In genomic region chr7:27130540-27131389, GRCh38 we compare ENCODE assay signal across 8 cellular contexts. TPM values are rescaled to one million over a fixed set of nuclear protein-coding genes. Genes with fewer than 3 reads are reported as not detected.
DNase-seq lines count a peak whose midpoint lies in the region; ATAC-seq and TF ChIP-seq lines count a peak whose summit lies in the region.

TSS of gene HOXA4 (minus strand) at chr7:27130757. CDS start at chr7:27130733, 24 bp downstream.

- H3K27me3 Mint-ChIP-seq in WTC11 (ENCODE audit: low read depth) = peaks cover 96% of the 10 kb centered on the region

- in situ Hi-C loops in GM13977 (cut with MboI; ENCODE audit: low pct_unique_long_range_greater_than_20kb, low sequenced_read_pairs, unreplicated experiment) = no loop called here

- peak; percentile 94 for DNase-seq in DMS 273 (lab: John Stamatoyannopoulos, UW; ENCODE audit: unreplicated experiment)
- DNase-seq in WTC11 (ENCODE audit: low spot score) = peak; percentile 86
- peak; percentile 38 to 63 for DNase-seq in cardiac fibroblast (ENCODE audit: low read depth in 2 of 2)
- peak; percentile 97 for DNase-seq in left kidney (ENCODE audit: low read depth, low spot score)
- DNase-seq in stimulated activated CD4-positive, alpha-beta T cell treated with anti-CD3 and anti-CD28 coated beads, Interleukin-2, amount 100 ng/mL, for 24 hours = peak; percentile 72 to 79
- no peak for DNase-seq in GM13977 (ENCODE audit: low spot score)

- CTCF ChIA-PET in WTC11 (lab: Charles Lee) = interaction anchor here (0.9 to 2.6 kb wide), 6 partner anchors 12 to 449 kb away, joined by 3 to 7 read pairs (median 4); partner anchors contain the start of gene HOXA5

- POLR2A ChIA-PET in WTC11 (lab: Charles Lee) = interaction anchor here (0.8 kb wide), 1 partner anchor 258 kb away, joined by 3 read pairs; no protein-coding TSS in a partner anchor

- H3K9me3 Mint-ChIP-seq in WTC11 = no peaks in the 10 kb centered on the region

- H3K27me3 ChIP-seq in KMS-11 (ENCODE audit: insufficient read depth, low read depth) = no peaks in the 10 kb centered on the region

- no peaks in the 10 kb centered on the region; the same call in 1 of the 2 replicates for H3K79me2 ChIP-seq in KMS-11 (ENCODE audit: insufficient read depth, low read depth)

- TF ChIP-seq CTCF in KMS-11 (conservative IDR thresholded peaks at IDR 0.05; ENCODE audit: low read depth, low read length) (no peak), WTC11 (IDR thresholded peaks at IDR 0.05) (no peak), cardiac fibroblast (IDR thresholded peaks at IDR 0.05; ENCODE audit: low read depth, low read length) (no peak), GM13977 (IDR thresholded peaks at IDR 0.05; ENCODE audit: extremely low read depth, insufficient read depth, missing control alignments) (no peak)

- no peak within 1 kb of the TSS for H3K27ac Mint-ChIP-seq in WTC11

- H3K27ac ChIP-seq in KMS-11 = peak within 1 kb of the TSS; percentile 94

- no peaks in the 10 kb centered on the region for H3K36me3 ChIP-seq in KMS-11 (ENCODE audit: insufficient read depth)

- H3K4me1 Mint-ChIP-seq in WTC11 = peaks cover 9% of the 10 kb centered on the region; the same call in 1 of the 2 replicates

- H3K4me3 Mint-ChIP-seq in WTC11 = peak within 1 kb of the TSS; percentile 57

- H3K4me3 ChIP-seq in KMS-11 (IDR thresholded peaks at IDR 0.05; ENCODE audit: insufficient read depth, low read depth, low read length) (peak within 1 kb of the TSS; percentile 58), cardiac fibroblast (replicated peaks in 1 of 2; ENCODE audit: low read depth in 2 of 2, low read length in 2 of 2) (peak within 1 kb of the TSS; percentile 40 to 52)

- H3K9ac ChIP-seq in KMS-11 = peak within 1 kb of the TSS; percentile 94

- H3K4me2 ChIP-seq in KMS-11 = peak within 1 kb of the TSS; percentile 88

- H4K20me1 ChIP-seq in KMS-11 (ENCODE audit: insufficient read depth) = no peaks in the 10 kb centered on the region

- no peaks in the 10 kb centered on the region; the same call in 1 of the 2 replicates for H3K36me3 Mint-ChIP-seq in WTC11

- peak; percentile 86 for ATAC-seq in WTC11
- ATAC-seq in GM18519 (IDR thresholded peaks at IDR 0.05; ENCODE audit: low FRiP score, unreplicated experiment) = no peak

- peaks cover 45% of the 10 kb centered on the region for H3K4me1 ChIP-seq in KMS-11 (ENCODE audit: low read depth, poor library complexity, severe bottlenecking)

- H2AFZ ChIP-seq in KMS-11 (ENCODE audit: low read depth) = peak within 1 kb of the TSS; percentile 79

TF ChIP-seq in WTC11, 78 proteins besides CTCF, POLR2A, EP300 and RAD21 (continues in another document):
- no peak for TF ChIP-seq ELF4 (CRISPR knock-in tag; IDR thresholded peaks at IDR 0.05; ENCODE audit: low read depth)
- peak; percentile 92 for TF ChIP-seq NFYB (CRISPR knock-in tag; conservative IDR thresholded peaks at IDR 0.05; ENCODE audit: low read depth)
- peak; percentile 69 for TF ChIP-seq SP1 (CRISPR knock-in tag; conservative IDR thresholded peaks at IDR 0.05)
- TF ChIP-seq E2F5 (CRISPR knock-in tag; IDR thresholded peaks at IDR 0.05) = peak; percentile 36; the same call in 1 of the 2 replicates
- peak; percentile 37 for TF ChIP-seq GABPB1 (CRISPR knock-in tag; IDR thresholded peaks at IDR 0.05)
- peak; percentile 98 for TF ChIP-seq USF1 (CRISPR knock-in tag; IDR thresholded peaks at IDR 0.05)
- peak; percentile 72; the same call in 1 of the 2 replicates for TF ChIP-seq ZNF281 (CRISPR knock-in tag; IDR thresholded peaks at IDR 0.05)
- TF ChIP-seq SMAD4 (CRISPR knock-in tag; IDR thresholded peaks at IDR 0.05) = no peak
- peak; percentile 56; the same call in 1 of the 2 replicates for TF ChIP-seq FOXP4 (CRISPR knock-in tag; IDR thresholded peaks at IDR 0.05)
- no peak for TF ChIP-seq RORB (CRISPR knock-in tag; IDR thresholded peaks at IDR 0.05)
- TF ChIP-seq CREM (CRISPR knock-in tag; IDR thresholded peaks at IDR 0.05) = no peak
- peak; percentile 50; the same call in 1 of the 2 replicates for TF ChIP-seq ARID4B (CRISPR knock-in tag; IDR thresholded peaks at IDR 0.05; ENCODE audit: borderline replicate concordance)
- no peak for TF ChIP-seq NFE2L1 (CRISPR knock-in tag; IDR thresholded peaks at IDR 0.05)
- no peak for TF ChIP-seq NR2C2 (CRISPR knock-in tag; IDR thresholded peaks at IDR 0.05)
- TF ChIP-seq TEAD4 (CRISPR knock-in tag; IDR thresholded peaks at IDR 0.05) = no peak

RNA-seq across cellular contexts. Expression of gene HOXA4, which starts in this region (rescaled TPM):
- total RNA-seq in WTC11 (2021) = not detected in 3 replicates

Comparison
In these comparisons a context has a peak if more than half of its experiments do, and no peak if none do; other contexts are left out.
1. Peak in DNase-seq and ATAC-seq in WTC11; RNA of the gene not detected or under 1 TPM.